7 cellular contexts compared by ENCODE assay signal in the genomic region with DNA sequence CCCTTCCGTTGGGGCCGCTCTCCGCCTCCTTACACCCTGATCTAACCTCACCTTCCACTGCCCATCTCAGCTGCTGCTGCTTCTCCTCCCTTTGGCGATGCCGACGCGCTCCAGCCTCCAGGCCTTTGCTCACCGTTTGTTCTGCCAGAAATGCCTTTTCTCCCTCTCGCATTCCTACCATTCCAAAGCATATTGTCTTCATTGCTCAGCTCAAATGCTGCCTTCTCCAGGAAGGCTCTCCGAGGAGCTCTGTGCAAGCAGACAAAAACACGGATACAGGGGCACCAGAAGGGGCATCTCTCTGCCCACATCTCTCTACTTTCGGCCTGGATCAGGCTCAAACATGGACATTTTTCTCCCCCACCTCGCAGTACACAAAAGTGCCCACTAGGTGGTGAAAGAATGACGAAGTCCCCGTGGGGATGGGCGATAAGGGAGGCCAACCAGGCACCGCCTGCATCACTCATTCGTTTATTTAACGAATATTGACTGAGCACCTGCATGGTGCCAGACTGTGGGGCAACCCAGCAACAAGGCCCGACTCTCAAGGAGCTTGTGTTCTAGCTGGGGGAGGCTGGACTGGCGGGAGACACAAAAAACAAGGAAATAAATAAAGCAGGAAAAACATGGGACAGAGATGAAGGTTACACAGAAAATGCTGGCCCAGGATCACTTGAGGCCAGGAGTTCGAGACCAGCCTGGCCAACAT. TPM values are rescaled to one million over a fixed set of nuclear protein-coding genes. Genes with fewer than 3 reads are reported as not detected.
DNase-seq lines count a peak whose midpoint lies in the region; ATAC-seq and TF ChIP-seq lines count a peak whose summit lies in the region.

No MANE protein-coding gene starts in this region.

- peaks cover 8% of the 10 kb centered on the region for H3K27me3 Mint-ChIP-seq in progenitor cell of endocrine pancreas

- H3K4me1 ChIP-seq in SK-N-SH (ENCODE audit: control insufficient read depth in 1 of 2, insufficient read depth in 2 of 2, low read depth in 1 of 2, low read length in 1 of 2) (peaks cover 0 to 4% of the 10 kb centered on the region in 2 experiments; a peak in 2 of 4 replicates), cardiac muscle cell (ENCODE audit: low read depth) (peaks cover 14% of the 10 kb centered on the region)

- no peaks in the 10 kb centered on the region for H3K36me3 Mint-ChIP-seq in activated naive CD4-positive, alpha-beta T cell treated with anti-CD3 and anti-CD28 coated beads, Interleukin-2, amount 50 U/mL, for 72 hours
- H3K36me3 Mint-ChIP-seq in progenitor cell of endocrine pancreas (ENCODE audit: insufficient read depth), result no peaks in the 10 kb centered on the region

- H3K9me2 ChIP-seq in SK-N-SH, result no peaks in the 10 kb centered on the region

- 32% methylated on average over 22 of the region's 22 CpGs for WGBS in SK-N-SH (ENCODE audit: low lambda C conversion rate)

- no peaks in the 10 kb centered on the region for H3K79me2 ChIP-seq in SK-N-SH (ENCODE audit: insufficient read depth)

- peak; percentile 73 for TF ChIP-seq RAD21 in SK-N-SH (IDR thresholded peaks at IDR 0.05; ENCODE audit: low read length)

- H2AFZ ChIP-seq in SK-N-SH (ENCODE audit: low read depth), result peak overlapping the region; percentile 90

- no peaks in the 10 kb centered on the region for H4K20me1 ChIP-seq in SK-N-SH (ENCODE audit: insufficient read depth)

- H3K27me3 ChIP-seq in SK-N-SH (ENCODE audit: insufficient read depth) (no peaks in the 10 kb centered on the region), cardiac muscle cell (no peaks in the 10 kb centered on the region)

- no peak for TF ChIP-seq EP300 in SK-N-SH (IDR thresholded peaks at IDR 0.05; ENCODE audit: borderline replicate concordance in 1 of 2, low read depth in 1 of 2, low read length in 1 of 2)

- peak overlapping the region; percentile 7; the same call in 1 of the 2 replicates for H3K9ac ChIP-seq in SK-N-SH

- H3K4me3 ChIP-seq in GM12864 (ENCODE audit: low read depth, low read length), result no peak overlapping the region
- peak overlapping the region in 1 of 2 experiments; percentile 36; a peak in 1 of 4 replicates for H3K4me3 ChIP-seq in SK-N-SH (ENCODE audit: low read depth in 2 of 2, low read length in 1 of 2)
- H3K4me3 ChIP-seq in cardiac muscle cell, result no peak overlapping the region

- H3K27ac Mint-ChIP-seq in activated naive CD4-positive, alpha-beta T cell treated with anti-CD3 and anti-CD28 coated beads, Interleukin-2, amount 50 U/mL, for 72 hours, result peak overlapping the region; percentile 44 to 89
- H3K27ac Mint-ChIP-seq in progenitor cell of endocrine pancreas, result peak overlapping the region; percentile 92

- H3K9me3 Mint-ChIP-seq in activated naive CD4-positive, alpha-beta T cell treated with anti-CD3 and anti-CD28 coated beads, Interleukin-2, amount 50 U/mL, for 72 hours, result no peaks in the 10 kb centered on the region
- no peaks in the 10 kb centered on the region for H3K9me3 Mint-ChIP-seq in progenitor cell of endocrine pancreas (ENCODE audit: low read depth)

- DNase-seq in GM12864 (ENCODE audit: low read depth) (no peak), SK-N-SH (peak; percentile 87), cardiac muscle cell (ENCODE audit: low read depth in 1 of 2, low spot score in 1 of 2) (peak; percentile 75 to 78), progenitor cell of endocrine pancreas (ENCODE audit: low spot score, unreplicated experiment) (peak; percentile 67), ureter (ENCODE audit: low spot score) (peak; percentile 74)
- peak; percentile 69 to 88 for DNase-seq in activated naive CD4-positive, alpha-beta T cell treated with anti-CD3 and anti-CD28 coated beads, Interleukin-2, amount 50 U/mL, for 72 hours (ENCODE audit: low spot score in 2 of 2)

- H3K27ac ChIP-seq in SK-N-SH (ENCODE audit: low read depth in 2 of 2, low read length in 1 of 2) (peak overlapping the region; percentile 23 to 40; a peak in 2 of 4 replicates), cardiac muscle cell (peak overlapping the region; percentile 81)

- peak overlapping the region; percentile 44 for H3K4me2 ChIP-seq in SK-N-SH

- peak; percentile 88 for TF ChIP-seq CTCF in GM12864 (IDR thresholded peaks at IDR 0.05; ENCODE audit: low read depth, low read length, missing control alignments)
- TF ChIP-seq CTCF in LNCAP (IDR thresholded peaks at IDR 0.05), result peak; percentile 77
- peak; percentile 78 for TF ChIP-seq CTCF in SK-N-SH (IDR thresholded peaks at IDR 0.05)
- peak; percentile 89 for TF ChIP-seq CTCF in cardiac muscle cell (IDR thresholded peaks at IDR 0.05; ENCODE audit: low read depth, low read length)
- peak; percentile 81 for TF ChIP-seq CTCF in progenitor cell of endocrine pancreas (IDR thresholded peaks at IDR 0.05; ENCODE audit: unreplicated experiment)

- H3K9me3 ChIP-seq in SK-N-SH (no peaks in the 10 kb centered on the region), cardiac muscle cell (ENCODE audit: low read depth) (no peaks in the 10 kb centered on the region)

- peaks cover 8% of the 10 kb centered on the region for H3K4me1 Mint-ChIP-seq in progenitor cell of endocrine pancreas (ENCODE audit: low read depth)

- POLR2A ChIA-PET in SK-N-SH (lab: Yijun Ruan, JAX), result interaction anchor here (0.6 kb wide), 1 partner anchor 1818 kb away, joined by 4 read pairs; no protein-coding TSS in a partner anchor

- peak; percentile 79 to 90 for ATAC-seq in activated naive CD4-positive, alpha-beta T cell treated with anti-CD3 and anti-CD28 coated beads, Interleukin-2, amount 50 U/mL, for 72 hours

- H3K36me3 ChIP-seq in SK-N-SH (replicated peaks in 1 of 2; ENCODE audit: control insufficient read depth in 1 of 2, insufficient read depth in 2 of 2, low read length in 1 of 2), result no peaks in the 10 kb centered on the region
- H3K36me3 ChIP-seq in cardiac muscle cell, result no peaks in the 10 kb centered on the region

- CTCF ChIA-PET in SK-N-SH (lab: Yijun Ruan, JAX), result interaction anchor here (0.6 to 2.1 kb wide), 19 partner anchors 8 to 622 kb away, joined by 3 to 13 read pairs (median 4); no protein-coding TSS in a partner anchor

- no peak overlapping the region for H3K4me3 Mint-ChIP-seq in progenitor cell of endocrine pancreas (ENCODE audit: low read depth)

- H3F3A ChIP-seq in SK-N-SH (replicated peaks; ENCODE audit: insufficient read depth), result peaks cover 13% of the 10 kb centered on the region

TF ChIP-seq in SK-N-SH, 30 proteins besides CTCF, POLR2A, EP300 and RAD21:
- peak; percentile 55; the same call in 1 of the 2 replicates for TF ChIP-seq MAX (IDR thresholded peaks at IDR 0.05; ENCODE audit: low read depth)
- no peak for TF ChIP-seq NRF1 (IDR thresholded peaks at IDR 0.05; ENCODE audit: low read depth, low read length)
- TF ChIP-seq GATA2 (CRISPR knock-in tag; IDR thresholded peaks at IDR 0.05), result peak; percentile 58; the same call in 1 of the 2 replicates
- TF ChIP-seq CHD2 (IDR thresholded peaks at IDR 0.05; ENCODE audit: low read length, partially characterized antibody), result peak; percentile 23
- no peak for TF ChIP-seq JUND (IDR thresholded peaks at IDR 0.05)
- TF ChIP-seq YY1 (IDR thresholded peaks at IDR 0.05; ENCODE audit: low read depth), result peak; percentile 43; the same call in 1 of the 2 replicates
- TF ChIP-seq TCF12 (IDR thresholded peaks at IDR 0.05), result no peak
- no peak for TF ChIP-seq USF1 (IDR thresholded peaks at IDR 0.05; ENCODE audit: borderline replicate concordance, low read depth)
- TF ChIP-seq, protein P1, sequence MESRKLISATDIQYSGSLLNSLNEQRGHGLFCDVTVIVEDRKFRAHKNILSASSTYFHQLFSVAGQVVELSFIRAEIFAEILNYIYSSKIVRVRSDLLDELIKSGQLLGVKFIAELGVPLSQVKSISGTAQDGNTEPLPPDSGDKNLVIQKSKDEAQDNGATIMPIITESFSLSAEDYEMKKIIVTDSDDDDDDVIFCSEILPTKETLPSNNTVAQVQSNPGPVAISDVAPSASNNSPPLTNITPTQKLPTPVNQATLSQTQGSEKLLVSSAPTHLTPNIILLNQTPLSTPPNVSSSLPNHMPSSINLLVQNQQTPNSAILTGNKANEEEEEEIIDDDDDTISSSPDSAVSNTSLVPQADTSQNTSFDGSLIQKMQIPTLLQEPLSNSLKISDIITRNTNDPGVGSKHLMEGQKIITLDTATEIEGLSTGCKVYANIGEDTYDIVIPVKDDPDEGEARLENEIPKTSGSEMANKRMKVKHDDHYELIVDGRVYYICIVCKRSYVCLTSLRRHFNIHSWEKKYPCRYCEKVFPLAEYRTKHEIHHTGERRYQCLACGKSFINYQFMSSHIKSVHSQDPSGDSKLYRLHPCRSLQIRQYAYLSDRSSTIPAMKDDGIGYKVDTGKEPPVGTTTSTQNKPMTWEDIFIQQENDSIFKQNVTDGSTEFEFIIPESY (IDR thresholded peaks at IDR 0.05; ENCODE audit: borderline replicate concordance, low read depth), result 0 out of 2 replicates have a peak, but pooled peaks have one; percentile 16
- peak; percentile 37; the same call in 1 of the 2 replicates for TF ChIP-seq MXI1 (IDR thresholded peaks at IDR 0.05; ENCODE audit: low read depth, low read length)
- TF ChIP-seq SMC3 (IDR thresholded peaks at IDR 0.05; ENCODE audit: low read depth, low read length), result peak; percentile 60
TF ChIP-seq in SK-N-SH: peak in this region for 7.

RNA-seq across cellular contexts. Expression of gene GRHPR, which starts 7.3 kb away (rescaled TPM):
- polyA plus RNA-seq in SK-N-SH (2012; rRNA removed) (206 and 232 TPM in 2 replicates), cardiac muscle cell (252 and 280 TPM in 2 replicates)
- polyA plus RNA-seq in SK-N-SH (2012; cell fraction: cytosol; rRNA removed), result 107 and 153 TPM in 2 replicates
- 193 and 213 TPM in 2 replicates for polyA plus RNA-seq in SK-N-SH (2012; cell fraction: nucleus; rRNA removed)
- 10 to 100 TPM; 65.6 to 80.2 TPM for total RNA-seq in activated naive CD4-positive, alpha-beta T cell treated with anti-CD3 and anti-CD28 coated beads, Interleukin-2, amount 50 U/mL, for 72 hours
- total RNA-seq in cardiac muscle cell (335 and 376 TPM in 2 replicates), progenitor cell of endocrine pancreas (98.0 and 101 TPM in 2 replicates), ureter (74.2 TPM)

RNA-seq across cellular contexts. Expression of gene ZBTB5, which starts 50.1 kb away (rescaled TPM):
- polyA plus RNA-seq in SK-N-SH (2012; rRNA removed) (6.3 and 9.6 TPM in 2 replicates), cardiac muscle cell (6.7 and 10.9 TPM in 2 replicates)
- polyA plus RNA-seq in SK-N-SH (2012; cell fraction: cytosol; rRNA removed), result 4.8 and 5.8 TPM in 2 replicates
- 13.3 and 18.3 TPM in 2 replicates for polyA plus RNA-seq in SK-N-SH (2012; cell fraction: nucleus; rRNA removed)
- total RNA-seq in activated naive CD4-positive, alpha-beta T cell treated with anti-CD3 and anti-CD28 coated beads, Interleukin-2, amount 50 U/mL, for 72 hours, result 10 to 100 TPM; 10.6 to 25.6 TPM
- total RNA-seq in cardiac muscle cell (16.2 and 24.9 TPM in 2 replicates), progenitor cell of endocrine pancreas (21.2 and 21.8 TPM in 2 replicates), ureter (12.6 TPM)
